Comparison of ENCODE assay signal across 8 cellular contexts in the genomic region with DNA sequence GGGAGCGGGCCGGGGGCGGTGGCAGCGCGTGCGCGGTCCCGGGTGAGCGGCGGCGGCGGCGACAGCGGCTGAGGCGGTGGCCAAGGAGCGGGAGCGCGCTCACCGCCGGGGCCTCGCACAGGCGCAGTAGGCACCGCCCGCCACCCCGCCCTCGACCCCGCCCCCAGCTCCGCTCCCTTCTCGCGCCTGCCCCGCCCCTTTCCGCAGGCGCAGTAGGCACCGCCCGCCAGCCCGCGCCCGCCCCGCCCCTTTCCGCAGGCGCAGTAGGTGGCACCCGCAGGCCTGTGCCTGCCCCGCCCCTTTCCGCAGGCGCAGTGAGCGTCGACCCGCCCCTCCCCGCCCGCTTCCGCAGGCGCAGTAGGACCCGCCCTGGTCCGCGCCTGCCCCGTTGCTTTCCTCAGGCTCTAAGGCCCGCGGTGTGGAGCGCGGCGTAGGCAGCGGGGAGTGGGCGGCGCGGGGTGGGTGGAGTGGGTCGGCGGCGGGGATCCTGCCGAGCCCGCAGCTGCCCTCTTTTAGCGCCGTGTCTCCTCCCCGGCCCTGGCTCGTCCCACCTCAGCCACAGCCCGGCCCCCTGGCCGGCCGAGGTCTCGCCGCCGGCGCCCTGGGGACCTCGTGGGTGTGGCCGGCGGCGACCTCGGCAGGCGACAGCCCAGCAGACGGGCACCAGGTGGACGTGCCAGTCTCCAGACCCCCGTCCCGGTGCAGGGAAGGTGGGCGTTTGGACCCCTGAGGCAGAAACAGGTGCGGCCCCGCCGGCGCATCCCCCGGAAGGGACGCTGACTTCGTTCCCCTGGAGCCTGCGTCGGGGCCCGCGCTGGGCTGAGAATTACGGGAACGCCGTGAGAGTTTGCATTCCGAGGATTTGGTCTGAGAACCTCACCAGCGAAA. TPM values are rescaled to one million over a fixed set of nuclear protein-coding genes. Genes with fewer than 3 reads are reported as not detected.
DNase-seq lines count a peak whose midpoint lies in the region; ATAC-seq, FAIRE-seq and TF ChIP-seq lines count a peak whose summit lies in the region.

A gene with protein sequence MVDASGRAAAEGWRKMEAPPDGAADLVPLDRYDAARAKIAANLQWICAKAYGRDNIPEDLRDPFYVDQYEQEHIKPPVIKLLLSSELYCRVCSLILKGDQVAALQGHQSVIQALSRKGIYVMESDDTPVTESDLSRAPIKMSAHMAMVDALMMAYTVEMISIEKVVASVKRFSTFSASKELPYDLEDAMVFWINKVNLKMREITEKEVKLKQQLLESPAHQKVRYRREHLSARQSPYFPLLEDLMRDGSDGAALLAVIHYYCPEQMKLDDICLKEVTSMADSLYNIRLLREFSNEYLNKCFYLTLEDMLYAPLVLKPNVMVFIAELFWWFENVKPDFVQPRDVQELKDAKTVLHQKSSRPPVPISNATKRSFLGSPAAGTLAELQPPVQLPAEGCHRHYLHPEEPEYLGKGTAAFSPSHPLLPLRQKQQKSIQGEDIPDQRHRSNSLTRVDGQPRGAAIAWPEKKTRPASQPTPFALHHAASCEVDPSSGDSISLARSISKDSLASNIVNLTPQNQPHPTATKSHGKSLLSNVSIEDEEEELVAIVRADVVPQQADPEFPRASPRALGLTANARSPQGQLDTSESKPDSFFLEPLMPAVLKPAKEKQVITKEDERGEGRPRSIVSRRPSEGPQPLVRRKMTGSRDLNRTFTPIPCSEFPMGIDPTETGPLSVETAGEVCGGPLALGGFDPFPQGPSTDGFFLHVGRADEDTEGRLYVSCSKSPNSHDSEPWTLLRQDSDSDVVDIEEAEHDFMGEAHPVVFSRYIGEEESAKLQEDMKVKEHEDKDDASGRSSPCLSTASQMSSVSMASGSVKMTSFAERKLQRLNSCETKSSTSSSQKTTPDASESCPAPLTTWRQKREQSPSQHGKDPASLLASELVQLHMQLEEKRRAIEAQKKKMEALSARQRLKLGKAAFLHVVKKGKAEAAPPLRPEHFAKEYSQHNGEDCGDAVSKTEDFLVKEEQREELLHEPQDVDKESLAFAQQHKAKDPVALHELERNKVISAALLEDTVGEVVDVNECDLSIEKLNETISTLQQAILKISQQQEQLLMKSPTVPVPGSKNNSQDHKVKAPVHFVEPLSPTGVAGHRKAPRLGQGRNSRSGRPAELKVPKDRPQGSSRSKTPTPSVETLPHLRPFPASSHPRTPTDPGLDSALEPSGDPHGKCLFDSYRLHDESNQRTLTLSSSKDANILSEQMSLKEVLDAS (N-terminal part only) (minus strand): TSS at position 101 of the 888 bp plus-strand sequence. CDS start 387 bp downstream, outside the sequence.

- H3K27ac ChIP-seq in adrenal gland (peak within 1 kb of the TSS; percentile 44 to 88 (median 75)), heart left ventricle (peak within 1 kb of the TSS in 11 of 12 donors; percentile 76 to 94 (median 88)), transverse colon (peak within 1 kb of the TSS; percentile 81 to 90 (median 86))

- H3K36me3 ChIP-seq in adrenal gland (replicated peaks in 1 of 2) (no peaks in the 10 kb centered on the region), heart left ventricle (peaks cover 0 to 24% (median 3%) of the 10 kb centered on the region in 9 donors), transverse colon (no peaks in the 10 kb centered on the region)

- H3K9me3 ChIP-seq in adrenal gland (replicated peaks in 1 of 3) (no peaks in the 10 kb centered on the region), heart left ventricle (peaks cover 0 to 7% (median 0%) of the 10 kb centered on the region in 12 donors), transverse colon (no peaks in the 10 kb centered on the region)

- in situ Hi-C loops in transverse colon (cut with MboI; ENCODE audit: low pct_ligation_motif_present in 1 of 4, low pct_unique_long_range_greater_than_20kb in 1 of 4, low sequenced_read_pairs in 3 of 4) = no loop called here

- peak; percentile 83 for ATAC-seq in HG02798 (IDR thresholded peaks at IDR 0.05; ENCODE audit: poor library complexity, unreplicated experiment)
- peak; percentile 91 to 98 (median 98) for ATAC-seq in heart left ventricle

- TF ChIP-seq EP300 in transverse colon (IDR thresholded peaks at IDR 0.05; ENCODE audit: low read depth) = no peak

- H3K4me1 ChIP-seq in adrenal gland (replicated peaks in 1 of 2) (peaks cover 34 to 57% of the 10 kb centered on the region in 2 donors), heart left ventricle (peaks cover 0 to 54% (median 35%) of the 10 kb centered on the region in 12 donors), transverse colon (peaks cover 18 to 43% (median 26%) of the 10 kb centered on the region in 4 donors)

- peak; percentile 89 for DNase-seq in GM12892 (ENCODE audit: insufficient read length)
- DNase-seq in NCI-H146 (lab: John Stamatoyannopoulos, UW) = peak; percentile 94
- DNase-seq in T-helper 1 cell = peak; percentile 91 to 96 (median 92)
- peak; percentile 91 to 97 (median 94) for DNase-seq in adrenal gland
- DNase-seq in heart left ventricle = peak; percentile 94 to 98 (median 95)
- peak; percentile 81 to 98 (median 86) for DNase-seq in posterior cingulate gyrus
- DNase-seq in transverse colon = peak; percentile 96

- TF ChIP-seq POLR2A in GM12892 (IDR thresholded peaks at IDR 0.05; ENCODE audit: low read depth, low read length) (peak; percentile 40; the same call in 1 of the 2 replicates), adrenal gland (IDR thresholded peaks at IDR 0.05) (peak in 1 of 2 donors; percentile 38), heart left ventricle (IDR thresholded peaks at IDR 0.05) (peak in 1 of 2 donors; percentile 83), transverse colon (IDR thresholded peaks at IDR 0.05) (peak; percentile 46)

- peak; percentile 91 for FAIRE-seq in GM12892 (lab: Jason Lieb, UNC)

- intact Hi-C loops in adrenal gland (cut with DNase I) = no loop called here
- intact Hi-C loops in heart left ventricle (cut with DNase I) = loop anchor here in 6 of 10 donors (1.0 to 10.0 kb wide), 8 partner anchors 34 to 203 kb away; a partner anchor contains a TSS
- intact Hi-C loops in posterior cingulate gyrus (cut with DNase I) = loop anchor here (2.0 to 5.0 kb wide), 3 partner anchors 43 to 405 kb away; a partner anchor contains a TSS
- intact Hi-C loops in transverse colon (cut with DNase I; ENCODE audit: low total_unique reads) = loop anchor here (2.0 kb wide), 1 partner anchor 49 kb away; no protein-coding TSS in a partner anchor

- H3K27me3 ChIP-seq in adrenal gland = no peaks in the 10 kb centered on the region
- H3K27me3 ChIP-seq in heart left ventricle = no peaks in the 10 kb centered on the region
- H3K27me3 ChIP-seq in transverse colon = no peaks in the 10 kb centered on the region

- H3K4me3 ChIP-seq in adrenal gland (peak within 1 kb of the TSS; percentile 13 to 76 (median 47)), heart left ventricle (peak within 1 kb of the TSS; percentile 61 to 95 (median 79)), transverse colon (peak within 1 kb of the TSS; percentile 60 to 81 (median 78))

- TF ChIP-seq CTCF in adrenal gland (IDR thresholded peaks at IDR 0.05) (no peak), heart left ventricle (IDR thresholded peaks at IDR 0.05) (no peak), transverse colon (IDR thresholded peaks at IDR 0.05) (no peak)

- 0 to 4% (median 1%) methylated on average over 12 to 102 of the region's 108 CpGs for WGBS in adrenal gland, 4 donors
- WGBS in heart left ventricle, 4 donors = 0 to 1% (median 1%) methylated on average over 30 to 108 of the region's 108 CpGs
- 0% methylated on average over 40 of the region's 108 CpGs; no CpG with 5 or more reads in 1 of the 2 donors for WGBS in transverse colon (ENCODE audit: low coverage in 1 of 2), 2 donors

RNA-seq across cellular contexts. Expression of the gene that starts here (rescaled TPM):
- polyA plus RNA-seq in GM12892 (2012; ENCODE audit: missing spikeins) = 10.7 TPM
- total RNA-seq in adrenal gland (100 to 1,000 TPM in 1 of 8 donors, 10 to 100 TPM in 7; 25.7 to 108 (median 30.6) TPM), heart left ventricle (10 to 100 TPM; 15.6 to 38.3 (median 22.5) TPM), transverse colon (10 to 100 TPM; 17.3 to 88.0 (median 23.8) TPM)
- polyA plus RNA-seq in adrenal gland (10 to 100 TPM in 1 of 3 donors, 1 to 10 TPM in 2; 4.6 to 17.9 (median 8.8) TPM), heart left ventricle (10 to 100 TPM; 10.9 to 19.0 TPM)

Comparison
In these comparisons a context has a peak if more than half of its experiments do, and no peak if none do; other contexts are left out.
1. Peak in every context shown above with its lines: DNase-seq, ATAC-seq, H3K4me3 ChIP-seq and H3K27ac ChIP-seq.
2. intact Hi-C loops: an anchor here in heart left ventricle (1.0 to 10.0 kb wide), posterior cingulate gyrus (2.0 to 5.0 kb wide) and transverse colon (2.0 kb wide); none called in adrenal gland.